ENCODE assay signal across 1 cellular context in genomic region chr14:79280400-79280670, GRCh38.
TF ChIP-seq lines count a peak whose summit lies in the region.

No MANE protein-coding gene starts in this region.

TF ChIP-seq in HEK293, 187 proteins besides CTCF, POLR2A, EP300 and RAD21 (continued from another document):
- TF ChIP-seq ZBTB44 (tag by site-specific recombination; IDR thresholded peaks at IDR 0.05) (no peak), MEIS1 (CRISPR knock-in tag; IDR thresholded peaks at IDR 0.05; ENCODE audit: borderline replicate concordance) (no peak), ZNF785 (tag by site-specific recombination; IDR thresholded peaks at IDR 0.05) (no peak), ZNF473 (tag by site-specific recombination; IDR thresholded peaks at IDR 0.05) (no peak), YY2 (tag by site-specific recombination; IDR thresholded peaks at IDR 0.05) (0 out of 2 replicates have a peak, but pooled peaks have one; percentile 13), ZNF513 (tag by site-specific recombination; IDR thresholded peaks at IDR 0.05) (peak; percentile 52; the same call in 1 of the 2 replicates), ZNF302 (tag by site-specific recombination; IDR thresholded peaks at IDR 0.05; ENCODE audit: low read depth) (no peak), HOXA7 (CRISPR knock-in tag; IDR thresholded peaks at IDR 0.05; ENCODE audit: borderline replicate concordance) (no peak), ZNF16 (tag by site-specific recombination; IDR thresholded peaks at IDR 0.05; ENCODE audit: low read depth) (no peak)
